9 cellular contexts compared by ENCODE assay signal in genomic region chr12:57839996-57840395, GRCh38. TPM values are rescaled to one million over a fixed set of nuclear protein-coding genes. Genes with fewer than 3 reads are reported as not detected.
DNase-seq lines count a peak whose midpoint lies in the region; ATAC-seq and TF ChIP-seq lines count a peak whose summit lies in the region.
"Had no signal": no experiment of that assay in that cellular context is flagged by ENCODE, and none has a peak within 500 bp of the region (broad histone marks: within the 10 kb centered on the region; RNA-seq: fewer than 3 reads in every experiment).

No MANE protein-coding gene starts in this region.

- H3K36me3 ChIP-seq in stomach (peaks cover 0 to 3% (median 0%) of the 10 kb centered on the region in 4 donors), Caco-2 (ENCODE audit: control insufficient read depth, insufficient read depth, low read length) (no peaks in the 10 kb centered on the region; the same call in none of the 2 replicates)

- no TSS peak for BruUV-seq in Caco-2 (replicated peaks; lab: Mats Ljungman, UMichigan)

- WGBS in right cardiac atrium, result 33% methylated on average over 5 of the region's 5 CpGs
- WGBS in stomach, 5 donors, result 40 to 45% (median 44%) methylated on average over 5 of the region's 5 CpGs

- H3K9me3 Mint-ChIP-seq in Caco-2 (ENCODE audit: unreplicated experiment), result no peaks in the 10 kb centered on the region

- H3K4me1 ChIP-seq in right cardiac atrium (ENCODE audit: control insufficient read depth, insufficient read depth, low read length), result peaks cover 58% of the 10 kb centered on the region
- H3K4me1 ChIP-seq in stomach, result peaks cover 95 to 99% (median 98%) of the 10 kb centered on the region in 4 donors
- peaks cover 40% of the 10 kb centered on the region for H3K4me1 ChIP-seq in Caco-2

- no peak overlapping the region for H3K4me3 ChIP-seq in right cardiac atrium (ENCODE audit: low read length)
- H3K4me3 ChIP-seq in stomach, result peak overlapping the region in 2 of 4 donors; percentile 5 to 80
- no peak overlapping the region for H3K4me3 ChIP-seq in Caco-2 (ENCODE audit: low read depth, low read length)

- H3K4me1 Mint-ChIP-seq in Caco-2 (ENCODE audit: low read depth, unreplicated experiment), result peaks cover 38% of the 10 kb centered on the region

- H3K27ac Mint-ChIP-seq in Caco-2 (ENCODE audit: unreplicated experiment), result no peak overlapping the region

- no peak for TF ChIP-seq EP300 in stomach (IDR thresholded peaks at IDR 0.05)

- H3K9me3 ChIP-seq in right cardiac atrium (ENCODE audit: control insufficient read depth, low read length) (no peaks in the 10 kb centered on the region), stomach (no peaks in the 10 kb centered on the region), Caco-2 (no peaks in the 10 kb centered on the region)

- H3K4me3 Mint-ChIP-seq in Caco-2 (ENCODE audit: unreplicated experiment), result no peak overlapping the region

- ATAC-seq in right cardiac atrium, result no peak
- no peak for ATAC-seq in HG02870 (IDR thresholded peaks at IDR 0.05; ENCODE audit: unreplicated experiment)

- POLR2A ChIA-PET in Caco-2 (lab: Charles Lee), result interaction anchor here (0.6 kb wide), 1 partner anchor 55 kb away, joined by 4 read pairs; no protein-coding TSS in a partner anchor

- TF ChIP-seq CTCF in stomach (IDR thresholded peaks at IDR 0.05) (no peak), Caco-2 (IDR thresholded peaks at IDR 0.05; ENCODE audit: insufficient read depth in 1 of 2, low read depth in 1 of 2, low read length in 1 of 2, severe bottlenecking in 1 of 2, unreplicated experiment in 1 of 2) (no peak)

- CTCF ChIA-PET in Caco-2 (lab: Charles Lee), result no interaction called here

- intact Hi-C loops in right cardiac atrium (cut with DNase I), result no loop called here
- intact Hi-C loops in stomach (cut with DNase I; ENCODE audit: low total_unique reads), result loop anchor here (5.0 kb wide), 1 partner anchor 57 kb away; no protein-coding TSS in a partner anchor
- intact Hi-C loops in Caco-2 (cut with micrococcal nuclease; ENCODE audit: unreplicated experiment), result no loop called here

- no peaks in the 10 kb centered on the region for H3K27me3 Mint-ChIP-seq in Caco-2 (ENCODE audit: insufficient read depth, unreplicated experiment)

- TF ChIP-seq POLR2A in stomach (IDR thresholded peaks at IDR 0.05), result no peak

- H3K27ac ChIP-seq in right cardiac atrium (ENCODE audit: low read length) (peak overlapping the region; percentile 69), stomach (peak overlapping the region in 4 of 5 donors; percentile 65 to 100 (median 98))

- no peaks in the 10 kb centered on the region for H3K27me3 ChIP-seq in right cardiac atrium (ENCODE audit: control insufficient read depth, insufficient read depth)
- no peaks in the 10 kb centered on the region for H3K27me3 ChIP-seq in stomach
- H3K27me3 ChIP-seq in Caco-2 (replicated peaks; ENCODE audit: control insufficient read depth, insufficient read depth, low read length), result no peaks in the 10 kb centered on the region

- peaks cover 21% of the 10 kb centered on the region for H3K36me3 Mint-ChIP-seq in Caco-2 (ENCODE audit: insufficient read depth, unreplicated experiment)

- DNase-seq in NCI-H146 (lab: John Stamatoyannopoulos, UW) (peak; percentile 24), NCI-H146 treated with DMSO at 0.1 percent for 48 hours (lab: John Stamatoyannopoulos, UW; ENCODE audit: unreplicated experiment) (no peak), RPMI8226 (peak; percentile 92), right cardiac atrium (peak in 1 of 3 donors; percentile 26), stomach (no peak), Caco-2 (no peak), ureter (ENCODE audit: low spot score) (no peak)
- DNase-seq: T-helper 1 cell had no signal

RNA-seq across cellular contexts. Expression of gene CTDSP2, which starts 6.5 kb away (rescaled TPM):
- 100 to 1,000 TPM in 2 of 4 donors, 10 to 100 TPM in 2; 94.3 to 116 (median 103) TPM for total RNA-seq in right cardiac atrium
- polyA plus RNA-seq in right cardiac atrium, result 41.7 TPM
- 100 to 1,000 TPM in 2 of 5 donors, 10 to 100 TPM in 3; 64.6 to 152 (median 82.4) TPM for total RNA-seq in stomach
- 10 to 100 TPM; 28.4 to 67.4 (median 65.4) TPM for polyA plus RNA-seq in stomach
- 103 and 117 TPM in 2 replicates for total RNA-seq in Caco-2 (2022)
- 130 TPM for total RNA-seq in ureter

RNA-seq across cellular contexts. Expression of gene AVIL, which starts 21.5 kb away (rescaled TPM):
- total RNA-seq in right cardiac atrium (1 to 10 TPM; 2.6 to 4.1 (median 3.2) TPM), stomach (1 to 10 TPM in 4 of 5 donors, under 1 TPM in 1; 0.45 to 5.8 (median 4.1) TPM), Caco-2 (2022) (0.84 and 2.3 TPM in 2 replicates), ureter (5.2 TPM)
- polyA plus RNA-seq in right cardiac atrium (3.2 TPM), stomach (1 to 10 TPM; 1.5 to 5.9 (median 2.3) TPM)

RNA-seq across cellular contexts. Expression of gene TSFM, which starts 57.4 kb away (rescaled TPM):
- 10 to 100 TPM; 28.9 to 36.1 (median 33.0) TPM for total RNA-seq in right cardiac atrium
- 50.7 TPM for polyA plus RNA-seq in right cardiac atrium
- total RNA-seq in stomach, result 10 to 100 TPM in 2 of 5 donors, 1 to 10 TPM in 3; 2.3 to 13.8 (median 8.0) TPM
- 10 to 100 TPM; 32.0 to 39.3 (median 37.0) TPM for polyA plus RNA-seq in stomach
- 48.0 and 57.5 TPM in 2 replicates for total RNA-seq in Caco-2 (2022)
- 32.9 TPM for total RNA-seq in ureter

Comparison
In these comparisons a context has a peak if more than half of its experiments do, and no peak if none do; other contexts are left out.
1. DNase-seq: peak in NCI-H146 (single experiment) and RPMI8226 (single experiment); none in NCI-H146 treated with DMSO at 0.1 percent for 48 hours (single experiment), stomach (single experiment), Caco-2 (0 of 2) and ureter (single experiment).